ENCODE assay signal across 8 cellular contexts in the genomic region with DNA sequence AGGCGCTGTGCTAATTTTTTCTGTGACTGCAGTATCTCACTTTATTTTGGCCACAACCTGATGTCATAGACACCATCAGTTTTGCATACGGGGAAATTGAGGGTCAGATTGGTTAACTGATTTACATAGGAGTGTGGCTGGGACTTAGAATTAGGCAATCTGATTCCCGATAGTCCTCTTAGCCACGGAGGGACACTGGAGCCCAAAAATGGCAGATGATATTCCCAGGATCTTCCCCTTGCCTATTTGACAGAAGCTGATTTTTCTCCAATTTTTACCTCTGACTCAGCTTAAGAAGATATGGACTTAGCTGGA.
DNase-seq lines count a peak whose midpoint lies in the region; ATAC-seq and TF ChIP-seq lines count a peak whose summit lies in the region.

No MANE protein-coding gene starts in this region.

- CTCF ChIA-PET in AG04449 (lab: Yijun Ruan, JAX) = interaction anchor here (1.6 kb wide), 1 partner anchor 40 kb away, joined by 6 read pairs; no protein-coding TSS in a partner anchor

- H3K27ac Mint-ChIP-seq in stimulated activated memory B cell treated with anti-CD40 and anti-IgM and Interleukin-4, amounts not matched to agents 10 μg/mL and 1 μg/mL and 100 μg/mL, for 72 hours = no peak overlapping the region

- POLR2A ChIA-PET in AG04449 (lab: Yijun Ruan, JAX) = no interaction called here

- peaks cover under 1% of the 10 kb centered on the region for H3K36me3 Mint-ChIP-seq in stimulated activated memory B cell treated with anti-CD40 and anti-IgM and Interleukin-4, amounts not matched to agents 10 μg/mL and 1 μg/mL and 100 μg/mL, for 72 hours

- TF ChIP-seq CTCF in AG04449 (IDR thresholded peaks at IDR 0.05; ENCODE audit: insufficient read depth, low read length, missing control alignments) (no peak), VCaP (conservative IDR thresholded peaks at IDR 0.05) (no peak)

- H3K4me3 ChIP-seq in AG04449 (ENCODE audit: low read depth, low read length) = peak overlapping the region; percentile 71
- peak overlapping the region; percentile 66 for H3K4me3 ChIP-seq in iPS-11a (ENCODE audit: low read depth, low read length)

- H3K9me3 Mint-ChIP-seq in stimulated activated memory B cell treated with anti-CD40 and anti-IgM and Interleukin-4, amounts not matched to agents 10 μg/mL and 1 μg/mL and 100 μg/mL, for 72 hours = no peaks in the 10 kb centered on the region

- peak overlapping the region; percentile 88 for H3K4me3 Mint-ChIP-seq in stimulated activated memory B cell treated with anti-CD40 and anti-IgM and Interleukin-4, amounts not matched to agents 10 μg/mL and 1 μg/mL and 100 μg/mL, for 72 hours

- H3K27ac ChIP-seq in VCaP = peak overlapping the region; percentile 84

- peaks cover 23% of the 10 kb centered on the region for H3K4me1 Mint-ChIP-seq in stimulated activated memory B cell treated with anti-CD40 and anti-IgM and Interleukin-4, amounts not matched to agents 10 μg/mL and 1 μg/mL and 100 μg/mL, for 72 hours

- DNase-seq in AG04449 (ENCODE audit: low read depth, low spot score) (no peak), GM19238 (ENCODE audit: insufficient read length, low spot score) (peak; percentile 13), NCI-H446 (lab: John Stamatoyannopoulos, UW) (no peak), NCI-H2107 treated with DMSO at 0.1 percent for 48 hours (lab: John Stamatoyannopoulos, UW; ENCODE audit: unreplicated experiment) (no peak)

- H3K27me3 Mint-ChIP-seq in stimulated activated memory B cell treated with anti-CD40 and anti-IgM and Interleukin-4, amounts not matched to agents 10 μg/mL and 1 μg/mL and 100 μg/mL, for 72 hours = peaks cover 70% of the 10 kb centered on the region

- no peak for ATAC-seq in stimulated activated memory B cell treated with anti-CD40 and anti-IgM and Interleukin-4, amounts not matched to agents 10 μg/mL and 1 μg/mL and 100 μg/mL, for 72 hours
- ATAC-seq in HG02981 (IDR thresholded peaks at IDR 0.05; ENCODE audit: unreplicated experiment) = no peak
